ENCODE assay signal across 19 cellular contexts in genomic region chr5:150662731-150663516, GRCh38. TPM values are rescaled to one million over a fixed set of nuclear protein-coding genes. Genes with fewer than 3 reads are reported as not detected.
"Had no signal": no experiment of that assay in that cellular context is flagged by ENCODE, and none has a peak within 500 bp of the region (broad histone marks: within the 10 kb centered on the region; RNA-seq: fewer than 3 reads in every experiment).

No MANE protein-coding gene starts in this region.

- H2AFZ ChIP-seq: parathyroid adenoma had no signal

- DNase-seq: activated CD4-positive, alpha-beta T cell treated with anti-CD3 and anti-CD28 coated beads, Interleukin-2, amount 50 U/mL, for 4 hours; activated CD4-positive, CD25-positive, alpha-beta regulatory T cell treated with anti-CD3 and anti-CD28 coated beads, Interleukin-2, amount 50 U/mL, for 72 hours; activated CD8-positive, alpha-beta memory T cell treated with anti-CD3 and anti-CD28 coated beads, Interleukin-2, amount 10 ng/mL, durations not matched to agents 7 days and 5 days; activated gamma-delta T cell; activated T-cell treated with anti-CD3 and anti-CD28 coated beads, Interleukin-2, amount 50 U/mL, for 24 hours; central memory CD4-positive, alpha-beta T cell; colonic mucosa; esophagus squamous epithelium; hypothalamus; retina; stimulated activated CD4-positive, alpha-beta T cell treated with anti-CD3 and anti-CD28 coated beads, Interleukin-15, amount 100 ng/mL, for 24 hours; stimulated activated CD4-positive, alpha-beta T cell treated with anti-CD3 and anti-CD28 coated beads, Interleukin-4, amount 100 ng/mL, for 1 hour; stimulated activated naive CD4-positive, alpha-beta T cell; T-cell; T-helper 9 cell had no signal

- H3K4me1 Mint-ChIP-seq: activated CD8-positive, alpha-beta memory T cell treated with anti-CD3 and anti-CD28 coated beads, Interleukin-2, amount 10 ng/mL, durations not matched to agents 7 days and 5 days; T-cell had no signal

- H3K4me1 ChIP-seq: colonic mucosa had no signal

- H3K36me3 ChIP-seq: colonic mucosa, esophagus squamous epithelium, tibial artery had no signal

- H3K4me3 Mint-ChIP-seq: activated CD8-positive, alpha-beta memory T cell treated with anti-CD3 and anti-CD28 coated beads, Interleukin-2, amount 10 ng/mL, durations not matched to agents 7 days and 5 days; activated T-cell treated with anti-CD3 and anti-CD28 coated beads, Interleukin-2, amount 50 U/mL, for 24 hours; T-cell had no signal

- H3K79me2 ChIP-seq: parathyroid adenoma had no signal

- H3K4me3 ChIP-seq: colonic mucosa, esophagus squamous epithelium, skin epidermis, tibial artery had no signal

- H3K9me3 ChIP-seq: colonic mucosa, esophagus squamous epithelium, tibial artery had no signal

- ATAC-seq: activated CD8-positive, alpha-beta memory T cell treated with anti-CD3 and anti-CD28 coated beads, Interleukin-2, amount 10 ng/mL, durations not matched to agents 7 days and 5 days; activated naive CD4-positive, alpha-beta T cell treated with anti-CD3 and anti-CD28 coated beads, Interleukin-2, amount 50 U/mL, for 72 hours; T-cell had no signal

- H3K9me3 Mint-ChIP-seq: activated naive CD4-positive, alpha-beta T cell treated with anti-CD3 and anti-CD28 coated beads, Interleukin-2, amount 50 U/mL, for 72 hours; activated T-cell treated with anti-CD3 and anti-CD28 coated beads, Interleukin-2, amount 50 U/mL, for 24 hours; T-cell had no signal

- H3K36me3 Mint-ChIP-seq: activated CD8-positive, alpha-beta memory T cell treated with anti-CD3 and anti-CD28 coated beads, Interleukin-2, amount 10 ng/mL, durations not matched to agents 7 days and 5 days; activated naive CD4-positive, alpha-beta T cell treated with anti-CD3 and anti-CD28 coated beads, Interleukin-2, amount 50 U/mL, for 72 hours; T-cell had no signal

- H3K27me3 ChIP-seq: colonic mucosa, esophagus squamous epithelium, tibial artery had no signal

- H3K27ac ChIP-seq: colonic mucosa, esophagus squamous epithelium, parathyroid adenoma, skin epidermis, tibial artery had no signal

- H3K9ac ChIP-seq: parathyroid adenoma had no signal

- H3K27ac Mint-ChIP-seq: activated CD8-positive, alpha-beta memory T cell treated with anti-CD3 and anti-CD28 coated beads, Interleukin-2, amount 10 ng/mL, durations not matched to agents 7 days and 5 days; activated naive CD4-positive, alpha-beta T cell treated with anti-CD3 and anti-CD28 coated beads, Interleukin-2, amount 50 U/mL, for 72 hours; activated T-cell treated with anti-CD3 and anti-CD28 coated beads, Interleukin-2, amount 50 U/mL, for 24 hours; T-cell had no signal

RNA-seq across cellular contexts. Expression of gene MYOZ3, which starts 1.9 kb away (rescaled TPM):
- total RNA-seq: activated CD8-positive, alpha-beta memory T cell treated with anti-CD3 and anti-CD28 coated beads, Interleukin-2, amount 10 ng/mL, durations not matched to agents 7 days and 5 days; T-cell had no signal
